Comparison of ENCODE assay signal across 17 cellular contexts in genomic region chr15:98667521-98668179, GRCh38. TPM values are rescaled to one million over a fixed set of nuclear protein-coding genes. Genes with fewer than 3 reads are reported as not detected.
DNase-seq lines count a peak whose midpoint lies in the region; ATAC-seq, FAIRE-seq and TF ChIP-seq lines count a peak whose summit lies in the region.
"Had no signal": no experiment of that assay in that cellular context is flagged by ENCODE, and none has a peak within 500 bp of the region (broad histone marks: within the 10 kb centered on the region; RNA-seq: fewer than 3 reads in every experiment).

No MANE protein-coding gene starts in this region.

- H3K4ac ChIP-seq in H1 (replicated peaks; ENCODE audit: insufficient read length, low read depth, low read length), result no peak overlapping the region

- no peaks in the 10 kb centered on the region for H3K23me2 ChIP-seq in H1 (ENCODE audit: low read depth, low read length)

- H3K79me1 ChIP-seq in H1 (ENCODE audit: low read depth, low read length), result peaks cover 27% of the 10 kb centered on the region

- no peaks in the 10 kb centered on the region for H3K36me3 Mint-ChIP-seq in natural killer cell
- no peaks in the 10 kb centered on the region for H3K36me3 Mint-ChIP-seq in natural killer cell treated with Interleukin-12 subunit alpha and Interleukin-12 subunit beta and Interleukin-15 and Interleukin-18, amount 100 ng/mL, for 72 hours
- peaks cover 13% of the 10 kb centered on the region for H3K36me3 Mint-ChIP-seq in type B pancreatic cell

- dilution Hi-C loops in keratinocyte (cut with MboI; ENCODE audit: extremely low pct_ligation_motif_present, low sequenced_read_pairs), result no loop called here

- peaks cover 44 to 56% of the 10 kb centered on the region in 2 donors for H3K4me1 Mint-ChIP-seq in natural killer cell
- peaks cover 36 to 40% of the 10 kb centered on the region in 2 donors for H3K4me1 Mint-ChIP-seq in natural killer cell treated with Interleukin-12 subunit alpha and Interleukin-12 subunit beta and Interleukin-15 and Interleukin-18, amount 100 ng/mL, for 72 hours (ENCODE audit: low read depth in 2 of 2)
- peaks cover 59% of the 10 kb centered on the region for H3K4me1 Mint-ChIP-seq in type B pancreatic cell (ENCODE audit: unreplicated experiment)
- H3K4me1 Mint-ChIP-seq: central memory CD8-positive, alpha-beta T cell had no signal

- H3K4me2 ChIP-seq in H1 (ENCODE audit: insufficient read depth in 1 of 2, low read depth in 2 of 2, low read length in 2 of 2) (peak overlapping the region in 1 of 2 experiments; percentile 13; a peak in 1 of 4 replicates), keratinocyte (ENCODE audit: control insufficient read depth, extremely low read depth, insufficient read depth, low read depth, low read length) (peak overlapping the region; percentile 76)

- H4K8ac ChIP-seq in H1 (ENCODE audit: extremely low read depth, insufficient read depth, low read length), result no peak overlapping the region

- H2AFZ ChIP-seq in H1 (ENCODE audit: low read length) (no peak overlapping the region), keratinocyte (ENCODE audit: control insufficient read depth, low read length) (no peak overlapping the region)

- H3K9me3 Mint-ChIP-seq in natural killer cell (no peaks in the 10 kb centered on the region), type B pancreatic cell (no peaks in the 10 kb centered on the region)
- no peaks in the 10 kb centered on the region for H3K9me3 Mint-ChIP-seq in natural killer cell treated with Interleukin-12 subunit alpha and Interleukin-12 subunit beta and Interleukin-15 and Interleukin-18, amount 100 ng/mL, for 72 hours
- H3K9me3 Mint-ChIP-seq: activated naive CD4-positive, alpha-beta T cell treated with anti-CD3 and anti-CD28 coated beads for 36 hours; central memory CD8-positive, alpha-beta T cell had no signal

- H3K4me3 ChIP-seq in H1 (ENCODE audit: extremely low read depth in 1 of 4, insufficient read depth in 2 of 4, low read depth in 3 of 4, low read length in 4 of 4), result no peak overlapping the region
- peak overlapping the region in 1 of 3 experiments; percentile 15 for H3K4me3 ChIP-seq in keratinocyte (ENCODE audit: control insufficient read depth in 2 of 3, extremely low read depth in 1 of 3, insufficient read depth in 2 of 3, low read depth in 1 of 3, low read length in 3 of 3)
- H3K4me3 ChIP-seq in kidney (ENCODE audit: low read length in 2 of 2), result no peak overlapping the region

- H3K27me3 Mint-ChIP-seq in natural killer cell (ENCODE audit: low read depth in 2 of 2), result no peaks in the 10 kb centered on the region
- no peaks in the 10 kb centered on the region for H3K27me3 Mint-ChIP-seq in natural killer cell treated with Interleukin-12 subunit alpha and Interleukin-12 subunit beta and Interleukin-15 and Interleukin-18, amount 100 ng/mL, for 72 hours
- no peaks in the 10 kb centered on the region for H3K27me3 Mint-ChIP-seq in type B pancreatic cell

- no peak overlapping the region for H4K91ac ChIP-seq in H1 (replicated peaks; ENCODE audit: insufficient read length, low read length)

- H2BK12ac ChIP-seq in H1 (ENCODE audit: low read depth, low read length), result 0 out of 2 replicates have a peak overlapping the region, but pooled peaks have one; percentile 18

- H3K9ac ChIP-seq in H1 (replicated peaks in 1 of 4; ENCODE audit: extremely low read depth in 1 of 4, low read depth in 3 of 4, low read length in 3 of 4) (no peak overlapping the region), keratinocyte (ENCODE audit: control insufficient read depth, extremely low read depth, insufficient read depth, low read length) (peak overlapping the region; percentile 77), kidney (ENCODE audit: low read length in 2 of 2) (no peak overlapping the region)

- no peak for FAIRE-seq in H1 (lab: Jason Lieb, UNC)
- FAIRE-seq in keratinocyte (lab: Jason Lieb, UNC), result no peak
- no peak for FAIRE-seq in kidney (lab: Jason Lieb, UNC)
- FAIRE-seq: G401.6 had no signal

- no peak for TF ChIP-seq RAD21 in H1 (IDR thresholded peaks at IDR 0.05 in 1 of 2, conservative IDR thresholded peaks at IDR 0.05 in 1 of 2; ENCODE audit: low read depth in 2 of 2, low read length in 2 of 2)

- peaks cover 12% of the 10 kb centered on the region for H3K9me1 ChIP-seq in keratinocyte (ENCODE audit: control insufficient read depth, extremely low read depth, insufficient read depth, low read length)

- ATAC-seq in natural killer cell (peak in 2 of 3 donors; percentile 64 to 67), GM18517 (IDR thresholded peaks at IDR 0.05; ENCODE audit: unreplicated experiment) (no peak), GM19463 (IDR thresholded peaks at IDR 0.05; ENCODE audit: unreplicated experiment) (no peak)
- no peak for ATAC-seq in natural killer cell treated with Interleukin-12 subunit alpha and Interleukin-12 subunit beta and Interleukin-15 and Interleukin-18, amount 100 ng/mL, for 72 hours

- POLR2A ChIA-PET in H1 (lab: Charles Lee; ENCODE audit: partially characterized antibody), result interaction anchor here (0.8 to 1.4 kb wide), 4 partner anchors 9 to 127 kb away, joined by 3 to 7 read pairs (median 4); no protein-coding TSS in a partner anchor

- no peak overlapping the region for H2BK15ac ChIP-seq in H1 (ENCODE audit: low read length)

- TF ChIP-seq CTCF in natural killer cell (IDR thresholded peaks at IDR 0.05), result no peak
- TF ChIP-seq CTCF in H1 (IDR thresholded peaks at IDR 0.05; ENCODE audit: control extremely low read depth in 1 of 3, insufficient read depth in 1 of 3, low read depth in 1 of 3, low read length in 3 of 3), result no peak
- no peak for TF ChIP-seq CTCF in keratinocyte (optimal IDR thresholded peaks at IDR 0.05 in 1 of 3, IDR thresholded peaks at IDR 0.05 in 1 of 3, conservative IDR thresholded peaks at IDR 0.05 in 1 of 3; ENCODE audit: extremely low read depth in 1 of 3, insufficient read depth in 2 of 3, low read length in 3 of 3)
- no peak for TF ChIP-seq CTCF in type B pancreatic cell (conservative IDR thresholded peaks at IDR 0.05)
- no peak for TF ChIP-seq CTCF in kidney (IDR thresholded peaks at IDR 0.05; ENCODE audit: borderline replicate concordance, extremely low read depth, insufficient read depth)

- TF ChIP-seq EP300 in H1 (IDR thresholded peaks at IDR 0.05; ENCODE audit: borderline replicate concordance in 1 of 2, low read depth in 2 of 2, low read length in 2 of 2), result no peak

- no peak overlapping the region for H2BK20ac ChIP-seq in H1 (ENCODE audit: low read length)

- no peak overlapping the region for H3K18ac ChIP-seq in H1 (ENCODE audit: extremely low read depth, low read length)

- H3K27ac Mint-ChIP-seq in natural killer cell (peak overlapping the region in 1 of 2 donors; percentile 34), type B pancreatic cell (peak overlapping the region; percentile 90)
- no peak overlapping the region for H3K27ac Mint-ChIP-seq in natural killer cell treated with Interleukin-12 subunit alpha and Interleukin-12 subunit beta and Interleukin-15 and Interleukin-18, amount 100 ng/mL, for 72 hours

- H3K23ac ChIP-seq in H1 (ENCODE audit: insufficient read length), result no peak overlapping the region

- no peaks in the 10 kb centered on the region for H3K27me3 ChIP-seq in H1 (replicated peaks in 1 of 4; ENCODE audit: control insufficient read depth in 3 of 4, extremely low read depth in 1 of 4, insufficient read depth in 3 of 4, low read length in 3 of 4)
- no peaks in the 10 kb centered on the region for H3K27me3 ChIP-seq in keratinocyte (ENCODE audit: control insufficient read depth, extremely low read depth, insufficient read depth, low read length)

- H3K4me3 Mint-ChIP-seq in natural killer cell, result no peak overlapping the region
- H3K4me3 Mint-ChIP-seq in natural killer cell treated with Interleukin-12 subunit alpha and Interleukin-12 subunit beta and Interleukin-15 and Interleukin-18, amount 100 ng/mL, for 72 hours, result no peak overlapping the region
- peak overlapping the region; percentile 46 for H3K4me3 Mint-ChIP-seq in type B pancreatic cell
- H3K4me3 Mint-ChIP-seq: activated naive CD4-positive, alpha-beta T cell treated with anti-CD3 and anti-CD28 coated beads for 36 hours; central memory CD8-positive, alpha-beta T cell had no signal

- TF ChIP-seq POLR2A in H1 (IDR thresholded peaks at IDR 0.05; ENCODE audit: control extremely low read depth in 1 of 2, low read depth in 2 of 2, low read length in 2 of 2), result no peak

- H4K20me1 ChIP-seq in H1 (replicated peaks in 1 of 2; ENCODE audit: control insufficient read depth in 1 of 2, insufficient read depth in 2 of 2, low read length in 2 of 2) (peaks cover 27 to 30% of the 10 kb centered on the region in 2 experiments), keratinocyte (ENCODE audit: control insufficient read depth, extremely low read depth, insufficient read depth, low read length) (peaks cover 7% of the 10 kb centered on the region)

- no peak for DNase-seq in natural killer cell
- DNase-seq in natural killer cell treated with Interleukin-12 subunit alpha and Interleukin-12 subunit beta and Interleukin-15 and Interleukin-18, amount 100 ng/mL, for 72 hours (ENCODE audit: low spot score), result no peak
- peak in 1 of 2 experiments; percentile 55 for DNase-seq in H1 (ENCODE audit: low read depth in 1 of 2, low spot score in 2 of 2)
- peak; percentile 40 for DNase-seq in keratinocyte (ENCODE audit: low read depth, low spot score)
- DNase-seq in type B pancreatic cell (ENCODE audit: extremely low spot score, unreplicated experiment), result no peak
- DNase-seq in kidney, result no peak
- DNase-seq: activated CD4-positive, alpha-beta T cell treated with anti-CD3 and anti-CD28 coated beads for 1 hour; activated CD8-positive, alpha-beta memory T cell treated with anti-CD3 and anti-CD28 coated beads, Interleukin-2, amount 50 U/mL, for 4 hours; activated naive CD4-positive, alpha-beta T cell treated with anti-CD3 and anti-CD28 coated beads for 36 hours; MM.1S; NCI-H2081 treated with DMSO at 0.1 percent for 48 hours; SHP77; T-helper 2 cell had no signal

- H2BK5ac ChIP-seq in H1 (ENCODE audit: low read depth, low read length), result no peak overlapping the region

- H3K36me3 ChIP-seq in H1 (ENCODE audit: control insufficient read depth in 2 of 4, insufficient read depth in 4 of 4, low read length in 3 of 4), result no peaks in the 10 kb centered on the region; a peak in 2 of 8 replicates
- H3K36me3 ChIP-seq in keratinocyte (ENCODE audit: control insufficient read depth in 2 of 2, extremely low read depth in 1 of 2, insufficient read depth in 2 of 2, low read length in 2 of 2), result peaks cover 0 to 4% of the 10 kb centered on the region in 2 experiments
- H3K36me3 ChIP-seq in kidney (ENCODE audit: control insufficient read depth in 1 of 2, insufficient read depth in 2 of 2, low read length in 2 of 2), result no peaks in the 10 kb centered on the region

- no peak overlapping the region for H3K14ac ChIP-seq in H1 (ENCODE audit: insufficient read length)

- H3K56ac ChIP-seq in H1 (replicated peaks; ENCODE audit: insufficient read length, low read depth, low read length), result no peak overlapping the region

- CTCF ChIA-PET in H1 (lab: Charles Lee; ENCODE audit: partially characterized antibody), result interaction anchor here (0.6 to 4.2 kb wide), 7 partner anchors 8 to 241 kb away, joined by 3 to 22 read pairs (median 3); no protein-coding TSS in a partner anchor

- 0 out of 2 replicates have a peak overlapping the region, but pooled peaks have one; percentile 2 for H2AK5ac ChIP-seq in H1 (ENCODE audit: low read depth, low read length)

- H4K5ac ChIP-seq in H1 (ENCODE audit: insufficient read length, low read depth, low read length), result no peak overlapping the region

- intact Hi-C loops in natural killer cell (cut with micrococcal nuclease) (no loop called here), kidney (cut with DNase I) (no loop called here)

- H3K27ac ChIP-seq in H1 (ENCODE audit: low read depth, low read length) (no peak overlapping the region), keratinocyte (ENCODE audit: control insufficient read depth, insufficient read depth, low read length) (peak overlapping the region; percentile 95), kidney (ENCODE audit: low read depth in 2 of 2, low read length in 2 of 2) (no peak overlapping the region)

- WGBS in H1 (ENCODE audit: extremely low coverage in 1 of 2, insufficient coverage in 1 of 2, insufficient read length in 1 of 2, insufficient replicate concordance in 2 of 2, low coverage in 1 of 2, low lambda C conversion rate in 2 of 2, missing lambda C conversion rate in 1 of 2), 2 experiments, result 87% methylated on average over 13 of the region's 13 CpGs; no CpG with 5 or more reads in 1 of the 2 experiments

- H3K79me2 ChIP-seq in H1 (ENCODE audit: control insufficient read depth in 1 of 2, insufficient read depth in 2 of 2, low read length in 2 of 2) (peaks cover 22 to 99% of the 10 kb centered on the region in 2 experiments), keratinocyte (ENCODE audit: control insufficient read depth, insufficient read depth, low read length) (peaks cover 95% of the 10 kb centered on the region)

- H3K9me3 ChIP-seq in H1 (ENCODE audit: insufficient read depth in 2 of 2, low read depth in 1 of 2, low read length in 1 of 2) (no peaks in the 10 kb centered on the region), keratinocyte (ENCODE audit: control insufficient read depth, low read depth, low read length) (no peaks in the 10 kb centered on the region), kidney (ENCODE audit: control insufficient read depth in 1 of 2, low read length in 2 of 2) (no peaks in the 10 kb centered on the region)

- no peak overlapping the region for H2BK120ac ChIP-seq in H1 (replicated peaks; ENCODE audit: low read depth, low read length)

- H3K4me1 ChIP-seq in H1 (replicated peaks in 1 of 4; ENCODE audit: control insufficient read depth in 3 of 4, insufficient read depth in 4 of 4, low read length in 3 of 4) (peaks cover 29 to 52% (median 46%) of the 10 kb centered on the region in 4 experiments), keratinocyte (ENCODE audit: control insufficient read depth, extremely low read depth, insufficient read depth, low read length) (peaks cover 38% of the 10 kb centered on the region), kidney (ENCODE audit: control insufficient read depth in 1 of 2, insufficient read depth in 1 of 2, low read depth in 1 of 2, low read length in 2 of 2) (peaks cover 18 to 32% of the 10 kb centered on the region in 2 donors)

RNA-seq across cellular contexts. Expression of gene IGF1R, which starts 19.3 kb away (rescaled TPM):
- total RNA-seq in natural killer cell (10 to 100 TPM; 47.3 to 50.7 (median 49.0) TPM), type B pancreatic cell (ENCODE audit: low replicate concordance) (66.9 and 87.1 TPM in 2 replicates), kidney (73.2 TPM)
- total RNA-seq in natural killer cell treated with Interleukin-12 subunit alpha and Interleukin-12 subunit beta and Interleukin-15 and Interleukin-18, amount 100 ng/mL, for 72 hours, result 10 to 100 TPM; 10.3 to 12.6 TPM
- total RNA-seq in H1 (2021; fragmentation: NEBNext Ultra II Directional; extraction: Animal tissue kit (Norgen Biotek cat#: 25700)), result 106 and 109 TPM in 2 replicates
- polyA plus RNA-seq in H1 (2011; rRNA removed) (32.9 and 59.5 TPM in 2 replicates), keratinocyte (13.3 to 30.0 TPM (median 14.5 TPM) in 3 replicates), kidney (ENCODE audit: insufficient read depth, low read depth, low replicate concordance) (6.5 TPM)
- polyA plus RNA-seq in H1 (2011; cell fraction: cytosol; rRNA removed), result 36.8 TPM
- polyA plus RNA-seq in H1 (2011; cell fraction: nucleus; rRNA removed), result 169 TPM
- polyA plus RNA-seq in H1 (2012, experiment 1 of 2), result 28.6 to 37.3 TPM (median 31.8 TPM) in 4 replicates
- 4.8 TPM for polyA plus RNA-seq in H1 (2012, experiment 2 of 2)
- polyA plus RNA-seq in H1 (2013, experiment 1 of 2), result 66.7 TPM
- 60.3 TPM for polyA plus RNA-seq in H1 (2013, experiment 2 of 2)
- polyA minus RNA-seq in H1 (2011; rRNA and poly(A)+ RNA removed), result 125 and 145 TPM in 2 replicates
- polyA minus RNA-seq in H1 (2011; cell fraction: cytosol; rRNA and poly(A)+ RNA removed), result 186 TPM
- 203 TPM for polyA minus RNA-seq in H1 (2011; cell fraction: nucleus; rRNA and poly(A)+ RNA removed)
- polyA plus RNA-seq in keratinocyte (2011; ENCODE audit: low read depth), result 11.4 TPM
- 11.8 and 16.3 TPM in 2 replicates for polyA plus RNA-seq in keratinocyte (2011; cell fraction: cytosol; rRNA removed)
- polyA plus RNA-seq in keratinocyte (2011; cell fraction: nucleus; rRNA removed), result 128 and 154 TPM in 2 replicates
- polyA plus RNA-seq in keratinocyte (2012; ENCODE audit: low replicate concordance), result 16.4 and 36.9 TPM in 2 replicates
- 90.6 to 247 TPM (median 137 TPM) in 3 replicates for polyA minus RNA-seq in keratinocyte
- polyA minus RNA-seq in keratinocyte (2011; cell fraction: cytosol; rRNA and poly(A)+ RNA removed), result 58.3 TPM
- 247 and 446 TPM in 2 replicates for polyA minus RNA-seq in keratinocyte (2011; cell fraction: nucleus; rRNA and poly(A)+ RNA removed)

Comparison
In these comparisons a context has a peak if more than half of its experiments do, and no peak if none do; other contexts are left out.
1. ATAC-seq: peak in natural killer cell (2 of 3); none in natural killer cell treated with Interleukin-12 subunit alpha and Interleukin-12 subunit beta and Interleukin-15 and Interleukin-18, amount 100 ng/mL, for 72 hours (0 of 2), GM18517 (single experiment) and GM19463 (single experiment).